Comparison of ENCODE assay signal across 38 cellular contexts in genomic region chr10:71471957-71472365, GRCh38.
A peak's percentile ranks its signal among the peaks of the same experiment; 100 is the strongest.
DNase-seq lines count a peak whose midpoint lies in the region; ATAC-seq and TF ChIP-seq lines count a peak whose summit lies in the region.
"Had no signal": no experiment of that assay in that cellular context is flagged by ENCODE, and none has a peak within 500 bp of the region (broad histone marks: within the 10 kb centered on the region; RNA-seq: fewer than 3 reads in every experiment).

No MANE protein-coding gene starts in this region.

- H3K4me3 ChIP-seq in left ventricle myocardium inferior (no peak overlapping the region), right atrium auricular region (no peak overlapping the region), tibial artery (no peak overlapping the region)
- H3K4me3 ChIP-seq: cardiac muscle cell, GM12878, lower lobe of right lung, SJCRH30, smooth muscle cell, vagina had no signal

- no peak for ATAC-seq in activated T-helper 17 cell treated with anti-CD3 and anti-CD28 coated beads, Interleukin-2, amount 50 U/mL, for 72 hours (replicated peaks)
- ATAC-seq: activated CD4-positive, alpha-beta T cell treated with anti-CD3 and anti-CD28 coated beads for 36 hours; activated CD8-positive, alpha-beta T cell treated with anti-CD3 and anti-CD28 coated beads for 36 hours; esophagus mucosa; GM12878; lower lobe of right lung; stimulated activated naive CD8-positive, alpha-beta T cell treated with anti-CD3 and anti-CD28 coated beads, Interleukin-15, amount 100 ng/mL, for 72 hours had no signal

- H3K36me3 ChIP-seq in left ventricle myocardium inferior, result no peaks in the 10 kb centered on the region
- H3K36me3 ChIP-seq in right atrium auricular region, result no peaks in the 10 kb centered on the region
- H3K36me3 ChIP-seq in tibial artery, result no peaks in the 10 kb centered on the region
- H3K36me3 ChIP-seq: cardiac muscle cell, lower lobe of right lung, SJCRH30, vagina had no signal

- H3K27ac Mint-ChIP-seq in activated T-helper 17 cell treated with anti-CD3 and anti-CD28 coated beads, Interleukin-2, amount 50 U/mL, for 72 hours, result peak overlapping the region; percentile 58
- peak overlapping the region; percentile 80 for H3K27ac Mint-ChIP-seq in nephron progenitor cell
- H3K27ac Mint-ChIP-seq: activated CD4-positive, alpha-beta T cell treated with anti-CD3 and anti-CD28 coated beads for 36 hours; activated CD8-positive, alpha-beta T cell treated with anti-CD3 and anti-CD28 coated beads for 36 hours; activated naive CD8-positive, alpha-beta T cell; activated T-helper 2 cell treated with anti-CD3 and anti-CD28 coated beads, Interferon-gamma antibody, Interleukin-2, Interleukin-4, amounts not matched to agents 10 μg/mL and 5 μg/mL and 100 μg/mL, durations not matched to agents 14 hours and 24 hours and 36 hours; CD4-positive, alpha-beta T cell; dendritic cell treated with granulocyte-macrophage colony-stimulating factor and Interleukin-4, amounts not matched to agents 40 ng/mL and 50 ng/mL, for 4 days had no signal

- no peaks in the 10 kb centered on the region for H3K27me3 Mint-ChIP-seq in activated T-helper 17 cell treated with anti-CD3 and anti-CD28 coated beads, Interleukin-2, amount 50 U/mL, for 72 hours
- H3K27me3 Mint-ChIP-seq in nephron progenitor cell (ENCODE audit: low read depth, poor library complexity), result peaks cover 15% of the 10 kb centered on the region
- H3K27me3 Mint-ChIP-seq: activated CD4-positive, alpha-beta T cell treated with anti-CD3 and anti-CD28 coated beads for 36 hours; activated naive CD8-positive, alpha-beta T cell; CD4-positive, alpha-beta T cell; dendritic cell treated with granulocyte-macrophage colony-stimulating factor and Interleukin-4, amounts not matched to agents 40 ng/mL and 50 ng/mL, for 4 days had no signal

- H3K27me3 ChIP-seq in left ventricle myocardium inferior (ENCODE audit: low read depth) (no peaks in the 10 kb centered on the region), right atrium auricular region (no peaks in the 10 kb centered on the region), tibial artery (no peaks in the 10 kb centered on the region)
- H3K27me3 ChIP-seq: cardiac muscle cell, SJCRH30, vagina had no signal

- H3K27ac ChIP-seq in left ventricle myocardium inferior (replicated peaks) (peak overlapping the region; percentile 86), right atrium auricular region (no peak overlapping the region), tibial artery (peak overlapping the region; percentile 41 to 49)
- H3K27ac ChIP-seq: cardiac muscle cell, lower lobe of right lung, SJCRH30, vagina had no signal

- no peaks in the 10 kb centered on the region for H3K36me3 Mint-ChIP-seq in activated T-helper 17 cell treated with anti-CD3 and anti-CD28 coated beads, Interleukin-2, amount 50 U/mL, for 72 hours (ENCODE audit: low read depth)
- H3K36me3 Mint-ChIP-seq in nephron progenitor cell (ENCODE audit: low read depth), result no peaks in the 10 kb centered on the region
- H3K36me3 Mint-ChIP-seq: activated naive CD8-positive, alpha-beta T cell; naive B cell had no signal

- intact Hi-C loops in left ventricle myocardium inferior (cut with micrococcal nuclease) (no loop called here), tibial artery (cut with DNase I; ENCODE audit: low total_unique reads) (no loop called here)

- no peaks in the 10 kb centered on the region for H3K4me1 Mint-ChIP-seq in activated T-helper 17 cell treated with anti-CD3 and anti-CD28 coated beads, Interleukin-2, amount 50 U/mL, for 72 hours
- H3K4me1 Mint-ChIP-seq in nephron progenitor cell, result peaks cover 25% of the 10 kb centered on the region
- H3K4me1 Mint-ChIP-seq: activated CD4-positive, alpha-beta T cell treated with anti-CD3 and anti-CD28 coated beads for 36 hours had no signal

- DNase-seq in left ventricle myocardium inferior (no peak), right atrium auricular region (ENCODE audit: low spot score) (no peak), nephron progenitor cell (no peak), tibial artery (peak; percentile 35 to 75), dermis blood vessel endothelial cell (no peak), NOMO-1 (lab: John Stamatoyannopoulos, UW; ENCODE audit: unreplicated experiment in 2 of 2) (no peak)
- DNase-seq in stimulated activated CD4-positive, alpha-beta T cell treated with anti-CD3 and anti-CD28 coated beads, Interleukin-4, amount 100 ng/mL, for 1 hour, result no peak
- DNase-seq: activated CD4-positive, alpha-beta T cell treated with anti-CD3 and anti-CD28 coated beads for 36 hours; activated CD8-positive, alpha-beta T cell treated with anti-CD3 and anti-CD28 coated beads for 36 hours; AML-193; anterior cingulate cortex; CD4-positive, alpha-beta T cell; foreskin fibroblast; H9; head of caudate nucleus; islet precursor cell; lower lobe of right lung; midbrain; naive B cell; NCI-H1436; NCI-H345; NCI-H748 treated with DMSO at 0.1 percent for 48 hours; occipital lobe; SJCRH30; stimulated activated CD4-positive, alpha-beta T cell treated with anti-CD3 and anti-CD28 coated beads, Interleukin-1b, Interleukin-23, amount 100 ng/mL, for 48 hours; stimulated activated CD8-positive, alpha-beta memory T cell treated with anti-CD3 and anti-CD28 coated beads, Interleukin-4, amount 100 ng/mL, for 48 hours; stimulated activated naive CD8-positive, alpha-beta T cell treated with anti-CD3 and anti-CD28 coated beads, Interleukin-15, amount 100 ng/mL, for 72 hours; SW 1271; T-helper 9 cell had no signal

- TF ChIP-seq CTCF in left ventricle myocardium inferior (IDR thresholded peaks at IDR 0.05; ENCODE audit: borderline replicate concordance), result no peak
- TF ChIP-seq CTCF in right atrium auricular region (IDR thresholded peaks at IDR 0.05), result no peak
- TF ChIP-seq CTCF in nephron progenitor cell (IDR thresholded peaks at IDR 0.05), result no peak
- no peak for TF ChIP-seq CTCF in tibial artery (IDR thresholded peaks at IDR 0.05)

- H3K9me3 ChIP-seq in left ventricle myocardium inferior (replicated peaks), result no peaks in the 10 kb centered on the region
- H3K9me3 ChIP-seq in right atrium auricular region, result no peaks in the 10 kb centered on the region
- H3K9me3 ChIP-seq in tibial artery, result no peaks in the 10 kb centered on the region
- H3K9me3 ChIP-seq: lower lobe of right lung, SJCRH30, vagina had no signal

- no peaks in the 10 kb centered on the region for H3K9me3 Mint-ChIP-seq in activated T-helper 17 cell treated with anti-CD3 and anti-CD28 coated beads, Interleukin-2, amount 50 U/mL, for 72 hours
- no peaks in the 10 kb centered on the region for H3K9me3 Mint-ChIP-seq in nephron progenitor cell
- H3K9me3 Mint-ChIP-seq: activated CD8-positive, alpha-beta T cell treated with anti-CD3 and anti-CD28 coated beads for 36 hours; activated T-helper 2 cell treated with anti-CD3 and anti-CD28 coated beads, Interferon-gamma antibody, Interleukin-2, Interleukin-4, amounts not matched to agents 10 μg/mL and 5 μg/mL and 100 μg/mL, durations not matched to agents 14 hours and 24 hours and 36 hours; CD4-positive, alpha-beta T cell; dendritic cell treated with granulocyte-macrophage colony-stimulating factor and Interleukin-4, amounts not matched to agents 40 ng/mL and 50 ng/mL, for 4 days; H9; naive B cell; stimulated activated naive CD8-positive, alpha-beta T cell treated with anti-CD3 and anti-CD28 coated beads, Interleukin-15, amount 100 ng/mL, for 72 hours had no signal

- H3K4me1 ChIP-seq in left ventricle myocardium inferior (peaks cover 71% of the 10 kb centered on the region), right atrium auricular region (peaks cover 0 to 51% of the 10 kb centered on the region in 2 donors), tibial artery (peaks cover 0 to 39% (median 25%) of the 10 kb centered on the region in 4 donors)
- H3K4me1 ChIP-seq: SJCRH30 had no signal

- no peak overlapping the region for H3K4me3 Mint-ChIP-seq in activated T-helper 17 cell treated with anti-CD3 and anti-CD28 coated beads, Interleukin-2, amount 50 U/mL, for 72 hours
- H3K4me3 Mint-ChIP-seq in nephron progenitor cell, result no peak overlapping the region
- H3K4me3 Mint-ChIP-seq: activated CD4-positive, alpha-beta T cell treated with anti-CD3 and anti-CD28 coated beads for 36 hours; activated CD8-positive, alpha-beta T cell treated with anti-CD3 and anti-CD28 coated beads for 36 hours; activated naive CD8-positive, alpha-beta T cell; CD4-positive, alpha-beta T cell; dendritic cell treated with granulocyte-macrophage colony-stimulating factor and Interleukin-4, amounts not matched to agents 40 ng/mL and 50 ng/mL, for 4 days; H9; stimulated activated naive CD8-positive, alpha-beta T cell treated with anti-CD3 and anti-CD28 coated beads, Interleukin-15, amount 100 ng/mL, for 72 hours had no signal

Comparison
In these comparisons a context has a peak if more than half of its experiments do, and no peak if none do; other contexts are left out.
1. H3K27ac ChIP-seq: peak in left ventricle myocardium inferior (single experiment) and tibial artery (2 of 2); none in right atrium auricular region (0 of 2).
2. DNase-seq: peak in tibial artery (2 of 2); none in left ventricle myocardium inferior (single experiment), right atrium auricular region (single experiment), nephron progenitor cell (single experiment), dermis blood vessel endothelial cell (single experiment), NOMO-1 (0 of 2) and stimulated activated CD4-positive, alpha-beta T cell treated with anti-CD3 and anti-CD28 coated beads, Interleukin-4, amount 100 ng/mL, for 1 hour (single experiment).